20 cellular contexts compared by ENCODE assay signal in the genomic region with DNA sequence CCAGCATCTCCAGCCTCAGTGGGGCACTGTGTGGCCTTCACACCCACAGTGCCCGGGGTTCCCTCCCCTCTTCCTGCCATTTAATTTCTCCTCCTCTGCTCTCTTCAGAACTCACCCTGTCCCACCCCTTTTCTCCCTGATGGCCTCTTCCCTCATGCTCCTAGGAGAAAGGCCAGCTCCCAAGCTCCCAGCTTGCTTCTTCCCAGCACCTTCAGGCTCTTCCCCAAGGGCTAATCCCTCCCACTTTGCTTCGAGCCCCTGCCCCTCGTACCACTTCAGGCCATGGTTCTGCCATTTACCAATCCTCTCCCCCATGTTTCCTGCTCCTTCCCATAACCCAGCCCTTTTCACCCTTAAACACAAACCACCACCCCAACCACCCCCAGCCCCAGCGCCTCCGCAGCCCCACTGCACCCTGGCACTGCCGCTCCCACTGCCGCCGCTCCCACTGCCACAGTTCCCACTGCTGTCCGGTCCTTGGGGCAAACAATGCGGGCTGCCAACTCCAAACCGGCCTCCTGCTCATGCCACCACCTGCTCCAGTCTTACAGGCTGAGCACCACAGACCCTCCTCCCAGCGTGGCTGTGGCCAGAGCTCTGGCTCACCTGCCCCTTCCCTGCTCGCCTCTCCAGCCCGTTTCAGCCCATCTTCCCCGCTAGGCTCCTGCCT. TPM values are rescaled to one million over a fixed set of nuclear protein-coding genes. Genes with fewer than 3 reads are reported as not detected.
DNase-seq lines count a peak whose midpoint lies in the region; ATAC-seq and TF ChIP-seq lines count a peak whose summit lies in the region.
"Had no signal": no experiment of that assay in that cellular context is flagged by ENCODE, and none has a peak within 500 bp of the region (broad histone marks: within the 10 kb centered on the region; RNA-seq: fewer than 3 reads in every experiment).

No MANE protein-coding gene starts in this region.

- no peaks in the 10 kb centered on the region for H3K27me3 ChIP-seq in ascending aorta
- H3K27me3 ChIP-seq: SJSA1 had no signal

- H3K4me3 ChIP-seq in ascending aorta: no peak overlapping the region
- H3K4me3 ChIP-seq: SJSA1 had no signal

- H3K9me3 ChIP-seq in ascending aorta: no peaks in the 10 kb centered on the region
- H3K9me3 ChIP-seq: SJSA1 had no signal

- DNase-seq in G401 (ENCODE audit: low spot score) (peak; percentile 93), ascending aorta (ENCODE audit: low spot score in 2 of 2) (no peak), left cardiac atrium (no peak), sciatic nerve (ENCODE audit: low spot score) (peak; percentile 50), NCI-H748 treated with DMSO at 0.1 percent for 48 hours (lab: John Stamatoyannopoulos, UW) (no peak), omental fat pad (ENCODE audit: low spot score) (no peak)
- DNase-seq: activated CD4-positive, CD25-positive, alpha-beta regulatory T cell treated with anti-CD3 and anti-CD28 coated beads, Interleukin-2, amount 50 U/mL, for 72 hours; activated CD8-positive, alpha-beta memory T cell treated with anti-CD3 and anti-CD28 coated beads, Interleukin-2, amount 10 ng/mL, durations not matched to agents 7 days and 5 days; activated effector memory CD4-positive, alpha-beta T cell treated with Interleukin-2 at 50 U/mL for 16 hours; immature natural killer cell; mesenchymal stem cell; MV-4-11; NCI-H2081; OCI-M1; stimulated activated CD4-positive, alpha-beta T cell treated with anti-CD3 and anti-CD28 coated beads, Interleukin-1b, Interleukin-23, amount 100 ng/mL, for 48 hours; T1000 had no signal

- ATAC-seq in left cardiac atrium (peak; percentile 9 to 35), sciatic nerve (no peak), omental fat pad (ENCODE audit: low FRiP score) (no peak), HG02840 (IDR thresholded peaks at IDR 0.05; ENCODE audit: low FRiP score, unreplicated experiment) (no peak), HG03045 (IDR thresholded peaks at IDR 0.05; ENCODE audit: unreplicated experiment) (no peak)
- ATAC-seq: activated CD8-positive, alpha-beta memory T cell treated with anti-CD3 and anti-CD28 coated beads, Interleukin-2, amount 10 ng/mL, durations not matched to agents 7 days and 5 days; esophagus mucosa had no signal

- intact Hi-C loops in ascending aorta (cut with DNase I) (no loop called here), left cardiac atrium (cut with DNase I) (no loop called here), sciatic nerve (cut with DNase I) (no loop called here)

- TF ChIP-seq CTCF in ascending aorta (IDR thresholded peaks at IDR 0.05) (no peak), omental fat pad (IDR thresholded peaks at IDR 0.05) (no peak)

- peaks cover 5 to 11% of the 10 kb centered on the region in 2 donors for H3K4me1 ChIP-seq in ascending aorta

- in situ Hi-C loops in G401 (cut with HindIII; ENCODE audit: low sequenced_read_pairs): no loop called here

- H3K36me3 ChIP-seq in ascending aorta: no peaks in the 10 kb centered on the region
- H3K36me3 ChIP-seq: SJSA1 had no signal

- peak overlapping the region; percentile 56 to 60 for H3K27ac ChIP-seq in ascending aorta
- H3K27ac ChIP-seq: SJSA1 had no signal

RNA-seq across cellular contexts. Expression of a gene that starts 28.6 kb away (rescaled TPM):
- 16.4 and 21.6 TPM in 2 replicates for total RNA-seq in G401 (2014; rRNA removed; shearing (Covaris generic))
- total RNA-seq in ascending aorta: not detected
- 10 to 100 TPM; 19.5 to 28.0 TPM for total RNA-seq in left cardiac atrium
- 0.53 TPM for total RNA-seq in sciatic nerve
- under 1 TPM; 0.19 to 0.72 (median 0.50) TPM for total RNA-seq in omental fat pad

RNA-seq across cellular contexts. Expression of a gene that starts 42.7 kb away (rescaled TPM):
- total RNA-seq in G401 (2014; rRNA removed; shearing (Covaris generic)): 47.4 and 71.0 TPM in 2 replicates
- total RNA-seq in ascending aorta (9.9 TPM), left cardiac atrium (10 to 100 TPM; 28.5 to 38.5 TPM), sciatic nerve (7.9 TPM), omental fat pad (10 to 100 TPM in 3 of 4 donors, 1 to 10 TPM in 1; 7.4 to 32.3 (median 14.5) TPM)

Comparison
In these comparisons a context has a peak if more than half of its experiments do, and no peak if none do; other contexts are left out.
1. DNase-seq: peak in G401 (single experiment) and sciatic nerve (single experiment); none in ascending aorta (0 of 2), left cardiac atrium (single experiment), NCI-H748 treated with DMSO at 0.1 percent for 48 hours (single experiment) and omental fat pad (single experiment).
2. ATAC-seq: peak in left cardiac atrium (2 of 2); none in sciatic nerve (single experiment), omental fat pad (single experiment), HG02840 (single experiment) and HG03045 (single experiment).
3. RNA of a gene that starts 28.6 kb away (total RNA-seq): 19.5 to 28.0 TPM in left cardiac atrium and 16.4 to 21.6 TPM in G401; 0.19 to 0.72 TPM in omental fat pad, 0.53 TPM in sciatic nerve (single experiment) and not detected in ascending aorta (single experiment); every median in the first group is over 10 times any median in the second.